1 cellular context compared by ENCODE assay signal in genomic region chr5:1765880-1766235, GRCh38.
TF ChIP-seq lines count a peak whose summit lies in the region.

No MANE protein-coding gene starts in this region.

TF ChIP-seq in HepG2, 621 proteins besides CTCF, POLR2A, EP300 and RAD21:
- no peak for TF ChIP-seq TCF7 (IDR thresholded peaks at IDR 0.05; ENCODE audit: low read depth)
- no peak for TF ChIP-seq SNAPC5 (CRISPR knock-in tag; IDR thresholded peaks at IDR 0.05; ENCODE audit: borderline replicate concordance)
- TF ChIP-seq GATAD1 (CRISPR knock-in tag; IDR thresholded peaks at IDR 0.05): no peak
- no peak for TF ChIP-seq THAP11 (CRISPR knock-in tag; IDR thresholded peaks at IDR 0.05)
- no peak for TF ChIP-seq HOMEZ (CRISPR knock-in tag; IDR thresholded peaks at IDR 0.05; ENCODE audit: low read depth)
- TF ChIP-seq ZNF713 (CRISPR knock-in tag; IDR thresholded peaks at IDR 0.05): no peak
- no peak for TF ChIP-seq ZNF816 (CRISPR knock-in tag; IDR thresholded peaks at IDR 0.05; ENCODE audit: borderline replicate concordance)
- TF ChIP-seq PBX2 (CRISPR knock-in tag; IDR thresholded peaks at IDR 0.05): no peak
- no peak for TF ChIP-seq DNMT3B (CRISPR knock-in tag; conservative IDR thresholded peaks at IDR 0.05)
- no peak for TF ChIP-seq ZNF503 (CRISPR knock-in tag; IDR thresholded peaks at IDR 0.05)
- TF ChIP-seq BRF2 (CRISPR knock-in tag; IDR thresholded peaks at IDR 0.05): no peak
- no peak for TF ChIP-seq IKZF1 (IDR thresholded peaks at IDR 0.05)
- TF ChIP-seq SUZ12 (IDR thresholded peaks at IDR 0.05; ENCODE audit: low read depth, low read length): no peak
